1 cellular context compared by ENCODE assay signal in genomic region chr14:38948171-38948570, GRCh38.
TF ChIP-seq lines count a peak whose summit lies in the region.

No MANE protein-coding gene starts in this region.

TF ChIP-seq in HCT116, 20 proteins besides CTCF, POLR2A, EP300 and RAD21 (continued from another document):
- TF ChIP-seq ZBTB33 (IDR thresholded peaks at IDR 0.05; ENCODE audit: extremely low read depth, insufficient replicate concordance, low read length) = no peak
